ENCODE assay signal across 11 cellular contexts in the genomic region with DNA sequence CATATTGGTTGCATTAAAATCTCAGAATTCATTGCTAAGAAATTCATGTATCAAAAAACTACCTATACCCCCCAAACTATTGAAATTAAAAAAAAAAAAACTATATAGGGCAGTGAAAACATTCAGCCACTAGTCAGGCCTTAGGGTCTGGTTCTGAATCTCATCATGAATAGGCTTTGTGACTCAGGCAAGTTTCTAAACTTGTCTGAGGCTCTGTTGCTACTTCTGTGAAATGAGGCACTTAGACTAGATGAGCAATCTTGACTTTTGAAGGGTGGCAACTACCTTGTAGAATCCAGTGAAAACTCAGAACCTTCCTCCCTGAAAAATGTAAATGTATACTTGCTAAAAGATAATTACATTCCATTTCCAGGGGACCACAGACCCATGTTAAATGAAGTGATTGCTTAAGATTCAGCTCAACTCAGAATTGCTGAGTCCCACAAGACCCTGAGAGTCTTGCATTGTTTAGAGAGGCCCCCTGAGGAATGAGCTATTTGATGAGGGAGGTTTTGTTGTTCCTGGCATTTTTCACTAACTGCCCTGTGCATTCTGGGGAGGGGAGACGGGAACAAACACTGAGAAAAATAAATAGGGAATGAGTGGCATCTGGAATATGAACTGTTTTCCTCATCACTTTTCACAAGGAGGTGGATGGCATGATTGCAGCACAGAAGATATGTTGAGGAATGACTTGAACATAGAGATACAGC. TPM values are rescaled to one million over a fixed set of nuclear protein-coding genes. Genes with fewer than 3 reads are reported as not detected.
DNase-seq lines count a peak whose midpoint lies in the region; ATAC-seq and TF ChIP-seq lines count a peak whose summit lies in the region.
"Had no signal": no experiment of that assay in that cellular context is flagged by ENCODE, and none has a peak within 500 bp of the region (broad histone marks: within the 10 kb centered on the region; RNA-seq: fewer than 3 reads in every experiment).

No MANE protein-coding gene starts in this region.

- H3K27ac Mint-ChIP-seq in activated T-cell treated with anti-CD3 and anti-CD28 coated beads, Interleukin-2, amount 50 U/mL, for 24 hours, result peak overlapping the region; percentile 5

- no peaks in the 10 kb centered on the region for H3K27me3 ChIP-seq in iPS-20b (ENCODE audit: insufficient read depth, low read length)
- no peaks in the 10 kb centered on the region for H3K27me3 ChIP-seq in stomach
- H3K27me3 ChIP-seq: neutrophil had no signal

- no peaks in the 10 kb centered on the region for H3K9me3 Mint-ChIP-seq in activated T-cell treated with anti-CD3 and anti-CD28 coated beads, Interleukin-2, amount 50 U/mL, for 24 hours

- H3K36me3 ChIP-seq in iPS-20b (ENCODE audit: insufficient read depth, low read depth, low read length), result peaks cover 33% of the 10 kb centered on the region
- no peaks in the 10 kb centered on the region for H3K36me3 ChIP-seq in stomach
- H3K36me3 ChIP-seq: neutrophil had no signal

- H3K4me1 ChIP-seq in iPS-20b (ENCODE audit: insufficient read depth, low read length), result peaks cover 43% of the 10 kb centered on the region
- peaks cover 0 to 54% (median 28%) of the 10 kb centered on the region in 4 donors for H3K4me1 ChIP-seq in stomach

- TF ChIP-seq POLR2A in stomach (IDR thresholded peaks at IDR 0.05), result no peak

- H3K9ac ChIP-seq in iPS-20b (ENCODE audit: low read depth, low read length), result peak overlapping the region; percentile 51; the same call in 1 of the 2 replicates

- H3K27ac ChIP-seq in iPS-20b (ENCODE audit: low read length) (peak overlapping the region; percentile 87), stomach (peak overlapping the region in 3 of 5 donors; percentile 5 to 80 (median 77))
- H3K27ac ChIP-seq: neutrophil had no signal

- H3K27me3 Mint-ChIP-seq in activated T-cell treated with anti-CD3 and anti-CD28 coated beads, Interleukin-2, amount 50 U/mL, for 24 hours, result peaks cover 8% of the 10 kb centered on the region

- TF ChIP-seq CTCF in stomach (IDR thresholded peaks at IDR 0.05), result no peak

- DNase-seq in activated T-cell treated with anti-CD3 and anti-CD28 coated beads, Interleukin-2, amount 50 U/mL, for 24 hours, result no peak
- no peak for DNase-seq in activated T-cell treated with anti-CD3 and anti-CD28 coated beads, Interleukin-2, amount 50 U/mL, for 48 hours
- DNase-seq in amniotic stem cell (lab: John Stamatoyannopoulos, UW) (peak; percentile 11), stomach (no peak), UCSD-AML1 (lab: John Stamatoyannopoulos, UW; ENCODE audit: unreplicated experiment) (no peak)
- no peak for DNase-seq in activated CD4-positive, CD25-positive, alpha-beta regulatory T cell treated with anti-CD3 and anti-CD28 coated beads, Interleukin-2, amount 50 U/mL, for 72 hours
- DNase-seq: foreskin melanocyte, NCI-H1694 had no signal

- H3K9me3 ChIP-seq in iPS-20b (ENCODE audit: insufficient read depth, low read depth, low read length) (no peaks in the 10 kb centered on the region), stomach (no peaks in the 10 kb centered on the region)
- H3K9me3 ChIP-seq: neutrophil had no signal

- intact Hi-C loops in stomach (cut with DNase I; ENCODE audit: low total_unique reads), result no loop called here

- peaks cover 14% of the 10 kb centered on the region for H3K4me1 Mint-ChIP-seq in activated T-cell treated with anti-CD3 and anti-CD28 coated beads, Interleukin-2, amount 50 U/mL, for 24 hours (ENCODE audit: low read depth)

- H3K4me3 ChIP-seq in iPS-20b (ENCODE audit: low read length) (peak overlapping the region; percentile 47; the same call in 1 of the 2 replicates), stomach (no peak overlapping the region)

- H3K4me3 Mint-ChIP-seq in activated T-cell treated with anti-CD3 and anti-CD28 coated beads, Interleukin-2, amount 50 U/mL, for 24 hours, result no peak overlapping the region

- no peak for ATAC-seq in HG03442 (IDR thresholded peaks at IDR 0.05; ENCODE audit: unreplicated experiment)

- no peak for TF ChIP-seq EP300 in stomach (IDR thresholded peaks at IDR 0.05)

- 45 to 70% (median 66%) methylated on average over 1 of the region's 1 CpG for WGBS in stomach, 5 donors

- H3K36me3 Mint-ChIP-seq in activated T-cell treated with anti-CD3 and anti-CD28 coated beads, Interleukin-2, amount 50 U/mL, for 24 hours (ENCODE audit: low read depth), result no peaks in the 10 kb centered on the region

RNA-seq across cellular contexts. Expression of a gene that starts 29.5 kb away (rescaled TPM):
- 10 to 100 TPM; 20.5 to 62.4 (median 41.4) TPM for total RNA-seq in stomach
- 10 to 100 TPM in 2 of 3 donors, 1 to 10 TPM in 1; 5.1 to 20.7 (median 18.8) TPM for polyA plus RNA-seq in stomach
